ENCODE assay signal across 8 cellular contexts in genomic region chr20:2799688-2800589, GRCh38. TPM values are rescaled to one million over a fixed set of nuclear protein-coding genes. Genes with fewer than 3 reads are reported as not detected.
DNase-seq lines count a peak whose midpoint lies in the region; ATAC-seq and TF ChIP-seq lines count a peak whose summit lies in the region.

No MANE protein-coding gene starts in this region.

- POLR2A ChIA-PET in AG04449 (lab: Yijun Ruan, JAX): interaction anchor here (0.7 kb wide), 1 partner anchor 14 kb away, joined by 3 read pairs; no protein-coding TSS in a partner anchor

- H3K27me3 Mint-ChIP-seq in glutamatergic neuron (ENCODE audit: unreplicated experiment): peaks cover 30% of the 10 kb centered on the region

- H3K9me3 Mint-ChIP-seq in glutamatergic neuron (ENCODE audit: unreplicated experiment): peaks cover 3% of the 10 kb centered on the region

- peak; percentile 13 for ATAC-seq in GM19372 (IDR thresholded peaks at IDR 0.05; ENCODE audit: low read depth, unreplicated experiment)

- no peaks in the 10 kb centered on the region for H3K9me3 ChIP-seq in SK-N-MC (ENCODE audit: low read depth, low read length)

- DNase-seq in AG04449 (ENCODE audit: low read depth, low spot score) (no peak), SK-N-MC (ENCODE audit: low read depth, low spot score) (no peak), glutamatergic neuron (peak; percentile 49), skeletal muscle cell (ENCODE audit: low read depth) (no peak), kidney glomerular epithelial cell (lab: John Stamatoyannopoulos, UW) (no peak), NCI-H1105 (lab: John Stamatoyannopoulos, UW) (no peak), SKM-1 (lab: John Stamatoyannopoulos, UW; ENCODE audit: unreplicated experiment) (no peak)

- H3K36me3 Mint-ChIP-seq in glutamatergic neuron (ENCODE audit: unreplicated experiment): peaks cover 5% of the 10 kb centered on the region

- H3K36me3 ChIP-seq in SK-N-MC (ENCODE audit: insufficient read depth, low read length): peaks cover 8% of the 10 kb centered on the region; the same call in 1 of the 2 replicates

- H3K4me1 Mint-ChIP-seq in glutamatergic neuron (ENCODE audit: low read depth, unreplicated experiment): peaks cover 7% of the 10 kb centered on the region

- peak overlapping the region; percentile 69 for H3K27ac Mint-ChIP-seq in glutamatergic neuron (ENCODE audit: unreplicated experiment)

- CTCF ChIA-PET in AG04449 (lab: Yijun Ruan, JAX): interaction anchor here (0.9 kb wide), 1 partner anchor 47 kb away, joined by 3 read pairs; no protein-coding TSS in a partner anchor

- H3K4me3 ChIP-seq in AG04449 (ENCODE audit: low read depth, low read length) (peak overlapping the region; percentile 60), SK-N-MC (peak overlapping the region; percentile 84), skeletal muscle cell (ENCODE audit: low read depth, low read length) (peak overlapping the region; percentile 41)

- no peak overlapping the region for H3K27ac ChIP-seq in SK-N-MC

- H3K4me3 Mint-ChIP-seq in glutamatergic neuron (ENCODE audit: unreplicated experiment): peak overlapping the region; percentile 91

- peak overlapping the region; percentile 42 for H3K9ac ChIP-seq in SK-N-MC (ENCODE audit: insufficient read length)

- TF ChIP-seq CTCF in AG04449 (IDR thresholded peaks at IDR 0.05; ENCODE audit: insufficient read depth, low read length, missing control alignments): no peak
- TF ChIP-seq CTCF in glutamatergic neuron (IDR thresholded peaks at IDR 0.05; ENCODE audit: partially characterized antibody, unreplicated experiment): no peak

RNA-seq across cellular contexts. Expression of gene CPXM1, which starts 0.5 kb away (rescaled TPM):
- 28.1 TPM for total RNA-seq in glutamatergic neuron (ENCODE audit: unreplicated experiment)

RNA-seq across cellular contexts. Expression of gene C20orf141, which starts 14.8 kb away (rescaled TPM):
- not detected for total RNA-seq in glutamatergic neuron (ENCODE audit: unreplicated experiment)

RNA-seq across cellular contexts. Expression of gene TMEM239, which starts 16.2 kb away (rescaled TPM):
- not detected for total RNA-seq in glutamatergic neuron (ENCODE audit: unreplicated experiment)

RNA-seq across cellular contexts. Expression of gene PCED1A, which starts 40.5 kb away (rescaled TPM):
- 41.6 TPM for total RNA-seq in glutamatergic neuron (ENCODE audit: unreplicated experiment)

RNA-seq across cellular contexts. Expression of gene VPS16, which starts 40.6 kb away (rescaled TPM):
- total RNA-seq in glutamatergic neuron (ENCODE audit: unreplicated experiment): 46.3 TPM
